In the genomic region with DNA sequence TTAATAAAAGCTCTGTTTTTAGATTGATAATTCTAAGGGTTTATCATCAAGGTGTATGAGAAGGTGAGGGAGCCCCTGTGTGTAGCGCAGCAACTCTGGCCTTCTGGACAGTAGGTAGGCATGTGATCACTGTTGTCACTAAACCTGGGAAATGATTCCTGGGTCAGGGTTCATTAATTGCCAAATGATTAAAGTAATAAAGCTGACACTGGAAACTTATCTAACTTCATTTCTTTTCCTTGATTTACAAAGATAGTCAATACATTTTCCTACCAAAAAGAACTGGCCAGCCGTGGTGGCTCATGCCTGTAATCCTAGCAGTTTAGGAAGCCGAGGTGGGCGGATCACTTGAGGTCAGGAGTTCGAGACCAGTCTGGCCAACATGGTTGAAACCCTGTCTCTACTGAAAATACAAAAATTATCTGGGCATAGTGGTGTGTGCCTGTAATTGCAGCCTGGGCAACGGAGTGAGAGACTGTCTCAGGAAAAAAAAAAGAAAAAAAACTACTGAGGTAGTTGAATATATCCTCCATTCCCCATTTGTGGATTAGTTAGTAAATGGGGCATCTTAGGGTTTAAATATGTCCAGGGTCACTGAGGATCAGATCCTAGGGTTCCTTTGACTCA, we compare ENCODE assay signal across 9 cellular contexts. TPM values are rescaled to one million over a fixed set of nuclear protein-coding genes. Genes with fewer than 3 reads are reported as not detected.
DNase-seq lines count a peak whose midpoint lies in the region; ATAC-seq and TF ChIP-seq lines count a peak whose summit lies in the region.
"Had no signal": no experiment of that assay in that cellular context is flagged by ENCODE, and none has a peak within 500 bp of the region (broad histone marks: within the 10 kb centered on the region; RNA-seq: fewer than 3 reads in every experiment).

No MANE protein-coding gene starts in this region.

- intact Hi-C loops in upper lobe of right lung (cut with DNase I): no loop called here

- peak overlapping the region; percentile 65 for H3K27ac Mint-ChIP-seq in stimulated activated naive CD8-positive, alpha-beta T cell treated with anti-CD3 and anti-CD28 coated beads, Interleukin-15, Interleukin-2, amounts not matched to agents 100 ng/mL and 50 ng/mL, for 24 hours
- H3K27ac Mint-ChIP-seq in T-cell: peak overlapping the region; percentile 36 to 55

- H3K36me3 ChIP-seq in upper lobe of right lung: peaks cover 8% of the 10 kb centered on the region

- no peaks in the 10 kb centered on the region for H3K27me3 ChIP-seq in upper lobe of right lung

- POLR2A ChIA-PET in T-cell (lab: Charles Lee): interaction anchor here in 1 of 2 donors (0.6 kb wide), 1 partner anchor 320 kb away, joined by 3 read pairs; no protein-coding TSS in a partner anchor

- CTCF ChIA-PET in T-cell (lab: Charles Lee): no interaction called here

- H3K4me3 Mint-ChIP-seq in stimulated activated naive CD8-positive, alpha-beta T cell treated with anti-CD3 and anti-CD28 coated beads, Interleukin-15, Interleukin-2, amounts not matched to agents 100 ng/mL and 50 ng/mL, for 24 hours: peak overlapping the region; percentile 86
- peak overlapping the region; percentile 44 to 81 (median 56) for H3K4me3 Mint-ChIP-seq in T-cell

- no peak for ATAC-seq in stimulated activated naive CD8-positive, alpha-beta T cell treated with anti-CD3 and anti-CD28 coated beads, Interleukin-15, Interleukin-2, amounts not matched to agents 100 U/mL and 50 U/mL, for 24 hours
- no peak for ATAC-seq in T-cell (replicated peaks in 1 of 4)
- no peak for ATAC-seq in upper lobe of right lung
- no peak for ATAC-seq in HG02852 (IDR thresholded peaks at IDR 0.05; ENCODE audit: unreplicated experiment)
- ATAC-seq in HG03354 (IDR thresholded peaks at IDR 0.05; ENCODE audit: poor library complexity, severe bottlenecking, unreplicated experiment): no peak
- no peak for ATAC-seq in GM18517 (IDR thresholded peaks at IDR 0.05; ENCODE audit: unreplicated experiment)

- H3K4me3 ChIP-seq in upper lobe of right lung: no peak overlapping the region

- DNase-seq in stimulated activated naive CD8-positive, alpha-beta T cell treated with anti-CD3 and anti-CD28 coated beads, Interleukin-15, Interleukin-2, amounts not matched to agents 100 U/mL and 50 U/mL, for 24 hours: no peak
- no peak for DNase-seq in T-cell
- peak; percentile 23 for DNase-seq in fibroblast of peridontal ligament (ENCODE audit: extremely low read depth)
- DNase-seq in upper lobe of right lung: no peak
- DNase-seq: NCI-H2107 had no signal

- peaks cover 61% of the 10 kb centered on the region for H3K4me1 Mint-ChIP-seq in stimulated activated naive CD8-positive, alpha-beta T cell treated with anti-CD3 and anti-CD28 coated beads, Interleukin-15, Interleukin-2, amounts not matched to agents 100 ng/mL and 50 ng/mL, for 24 hours (ENCODE audit: low read depth)
- peaks cover 54 to 62% (median 57%) of the 10 kb centered on the region in 3 donors for H3K4me1 Mint-ChIP-seq in T-cell

- no peak overlapping the region for H3K27ac ChIP-seq in upper lobe of right lung

- no peaks in the 10 kb centered on the region for H3K9me3 ChIP-seq in upper lobe of right lung

- no peaks in the 10 kb centered on the region for H3K9me3 Mint-ChIP-seq in stimulated activated naive CD8-positive, alpha-beta T cell treated with anti-CD3 and anti-CD28 coated beads, Interleukin-15, Interleukin-2, amounts not matched to agents 100 ng/mL and 50 ng/mL, for 24 hours
- no peaks in the 10 kb centered on the region for H3K9me3 Mint-ChIP-seq in T-cell

- no peaks in the 10 kb centered on the region for H3K27me3 Mint-ChIP-seq in stimulated activated naive CD8-positive, alpha-beta T cell treated with anti-CD3 and anti-CD28 coated beads, Interleukin-15, Interleukin-2, amounts not matched to agents 100 ng/mL and 50 ng/mL, for 24 hours
- no peaks in the 10 kb centered on the region for H3K27me3 Mint-ChIP-seq in T-cell

- TF ChIP-seq CTCF in upper lobe of right lung (IDR thresholded peaks at IDR 0.05): peak; percentile 32

- peaks cover 38% of the 10 kb centered on the region for H3K4me1 ChIP-seq in upper lobe of right lung

- H3K36me3 Mint-ChIP-seq in stimulated activated naive CD8-positive, alpha-beta T cell treated with anti-CD3 and anti-CD28 coated beads, Interleukin-15, Interleukin-2, amounts not matched to agents 100 ng/mL and 50 ng/mL, for 24 hours (ENCODE audit: low read depth): peaks cover 22% of the 10 kb centered on the region
- peaks cover 3% of the 10 kb centered on the region for H3K36me3 Mint-ChIP-seq in T-cell

RNA-seq across cellular contexts. Expression of a gene that starts 2.4 kb away (rescaled TPM):
- 100 to 1,000 TPM; 113 to 124 (median 121) TPM for total RNA-seq in T-cell
- total RNA-seq in upper lobe of right lung: 82.7 TPM

RNA-seq across cellular contexts. Expression of a gene that starts 15.8 kb away (rescaled TPM):
- total RNA-seq in T-cell (100 to 1,000 TPM in 3 of 5 donors, 10 to 100 TPM in 2; 54.7 to 123 (median 103) TPM), upper lobe of right lung (69.1 TPM)

RNA-seq across cellular contexts. Expression of a gene that starts 30.9 kb away (rescaled TPM):
- total RNA-seq in T-cell (10 to 100 TPM; 18.7 to 42.0 (median 33.3) TPM), upper lobe of right lung (18.3 TPM)

RNA-seq across cellular contexts. Expression of a gene that starts 42.5 kb away (rescaled TPM):
- total RNA-seq in T-cell: 10 to 100 TPM; 45.0 to 71.0 (median 66.3) TPM
- total RNA-seq in upper lobe of right lung: 30.2 TPM
